In genomic region chr10:5666324-5667220, GRCh38 we compare ENCODE assay signal across 1 cellular context.
A peak's percentile ranks its signal among the peaks of the same experiment; 100 is the strongest.
TF ChIP-seq lines count a peak whose summit lies in the region.

ASB13 (minus strand) TSS chr10:5666595; CDS start chr10:5666551, 44 bp downstream.

TF ChIP-seq in HepG2, 621 proteins besides CTCF, POLR2A, EP300 and RAD21 (continued from another document and continues in another):
- TF ChIP-seq ZNF619 (CRISPR knock-in tag; IDR thresholded peaks at IDR 0.05) (no peak; the same call in 1 of the 2 replicates), KDM2A (CRISPR knock-in tag; IDR thresholded peaks at IDR 0.05; ENCODE audit: borderline replicate concordance, low read depth) (peak; percentile 39; the same call in 1 of the 2 replicates), CCAR2 (optimal IDR thresholded peaks at IDR 0.05; ENCODE audit: low read depth, low read length) (no peak), ZNF274 (CRISPR knock-in tag; IDR thresholded peaks at IDR 0.05) (no peak), NFKBIZ (CRISPR knock-in tag; IDR thresholded peaks at IDR 0.05) (no peak), MIER2 (CRISPR knock-in tag; IDR thresholded peaks at IDR 0.05) (no peak), ZNF891 (CRISPR knock-in tag; IDR thresholded peaks at IDR 0.05) (0 out of 2 replicates have a peak, but pooled peaks have one; percentile 69), POLR2AphosphoS5 (IDR thresholded peaks at IDR 0.05; ENCODE audit: low read depth, low read length) (no peak; the same call in 1 of the 2 replicates), RBAK (CRISPR knock-in tag; IDR thresholded peaks at IDR 0.05) (no peak), ZBTB38 (CRISPR knock-in tag; IDR thresholded peaks at IDR 0.05) (no peak; the same call in 1 of the 2 replicates), EHMT2 (IDR thresholded peaks at IDR 0.05; ENCODE audit: borderline replicate concordance, low read depth, low read length) (no peak), ZBTB49 (CRISPR knock-in tag; IDR thresholded peaks at IDR 0.05; ENCODE audit: borderline replicate concordance) (no peak), TFE3 (CRISPR knock-in tag; IDR thresholded peaks at IDR 0.05) (no peak; the same call in 1 of the 2 replicates), LCORL (IDR thresholded peaks at IDR 0.05) (no peak), LCORL (CRISPR knock-in tag; IDR thresholded peaks at IDR 0.05) (peak; percentile 23), DNMT3B (CRISPR knock-in tag; conservative IDR thresholded peaks at IDR 0.05) (no peak), SP2 (CRISPR knock-in tag; IDR thresholded peaks at IDR 0.05) (no peak), MTERF4 (CRISPR knock-in tag; IDR thresholded peaks at IDR 0.05) (no peak), SMC3 (IDR thresholded peaks at IDR 0.05; ENCODE audit: low read length) (no peak), ZNF10 (CRISPR knock-in tag; IDR thresholded peaks at IDR 0.05; ENCODE audit: borderline replicate concordance, low read depth) (no peak), ONECUT2 (CRISPR knock-in tag; IDR thresholded peaks at IDR 0.05) (0 out of 2 replicates have a peak, but pooled peaks have one; percentile 10), ZNF414 (CRISPR knock-in tag; IDR thresholded peaks at IDR 0.05) (0 out of 2 replicates have a peak, but pooled peaks have one; percentile 19), NCOR1 (IDR thresholded peaks at IDR 0.05; ENCODE audit: borderline replicate concordance, low read length) (peak; percentile 40; the same call in 1 of the 2 replicates), MLX (CRISPR knock-in tag; IDR thresholded peaks at IDR 0.05) (peak; percentile 92; the same call in 1 of the 2 replicates), ZNF17 (CRISPR knock-in tag; IDR thresholded peaks at IDR 0.05) (no peak), ZMYM3 (CRISPR knock-in tag; IDR thresholded peaks at IDR 0.05) (peak; percentile 58), PBX3 (CRISPR knock-in tag; IDR thresholded peaks at IDR 0.05; ENCODE audit: borderline replicate concordance) (no peak), RNF2 (conservative IDR thresholded peaks at IDR 0.05; ENCODE audit: low read depth) (no peak; the same call in 1 of the 2 replicates), ZFP41 (CRISPR knock-in tag; IDR thresholded peaks at IDR 0.05; ENCODE audit: borderline replicate concordance) (peak; percentile 78; the same call in 1 of the 2 replicates), LRRFIP1 (CRISPR knock-in tag; conservative IDR thresholded peaks at IDR 0.05) (no peak), ZNF761 (CRISPR knock-in tag; conservative IDR thresholded peaks at IDR 0.05) (no peak), RAD51 (IDR thresholded peaks at IDR 0.05; ENCODE audit: borderline replicate concordance) (no peak), IRF9 (CRISPR knock-in tag; IDR thresholded peaks at IDR 0.05; ENCODE audit: borderline replicate concordance) (no peak), ISL2 (CRISPR knock-in tag; IDR thresholded peaks at IDR 0.05) (no peak), ZNF570 (CRISPR knock-in tag; IDR thresholded peaks at IDR 0.05; ENCODE audit: borderline replicate concordance) (no peak), ZNF367 (CRISPR knock-in tag; IDR thresholded peaks at IDR 0.05; ENCODE audit: borderline replicate concordance) (no peak), CEBPB (IDR thresholded peaks at IDR 0.05; ENCODE audit: borderline replicate concordance, low read depth, low read length) (no peak), YEATS2 (CRISPR knock-in tag; IDR thresholded peaks at IDR 0.05; ENCODE audit: borderline replicate concordance) (peak; percentile 69; the same call in 1 of the 2 replicates), RARA (CRISPR knock-in tag; IDR thresholded peaks at IDR 0.05) (no peak; the same call in 1 of the 2 replicates), U2AF1 (optimal IDR thresholded peaks at IDR 0.05; ENCODE audit: low read depth, low read length) (no peak), HNRNPH1 (optimal IDR thresholded peaks at IDR 0.05; ENCODE audit: low read depth, low read length) (no peak), ZSCAN21 (CRISPR knock-in tag; IDR thresholded peaks at IDR 0.05; ENCODE audit: borderline replicate concordance) (no peak), ZNF629 (CRISPR knock-in tag; conservative IDR thresholded peaks at IDR 0.05) (no peak), SALL2 (CRISPR knock-in tag; IDR thresholded peaks at IDR 0.05) (peak; percentile 21; the same call in 1 of the 2 replicates), ZNF350 (CRISPR knock-in tag; IDR thresholded peaks at IDR 0.05; ENCODE audit: borderline replicate concordance, low read depth) (no peak; the same call in 1 of the 2 replicates), FOXO1 (CRISPR knock-in tag; IDR thresholded peaks at IDR 0.05) (peak; percentile 29; the same call in 1 of the 2 replicates), RORA (CRISPR knock-in tag; IDR thresholded peaks at IDR 0.05) (no peak), NR3C1 (CRISPR knock-in tag; IDR thresholded peaks at IDR 0.05) (no peak), HHEX (CRISPR knock-in tag; IDR thresholded peaks at IDR 0.05) (peak; percentile 28; the same call in 1 of the 2 replicates), ZSCAN30 (CRISPR knock-in tag; IDR thresholded peaks at IDR 0.05) (no peak), GZF1 (CRISPR knock-in tag; IDR thresholded peaks at IDR 0.05) (no peak), MXD1 (CRISPR knock-in tag; IDR thresholded peaks at IDR 0.05) (peak; percentile 61; the same call in 1 of the 2 replicates), ZNF234 (CRISPR knock-in tag; conservative IDR thresholded peaks at IDR 0.05) (0 out of 2 replicates have a peak, but pooled peaks have one; percentile 72), ZNF773 (CRISPR knock-in tag; IDR thresholded peaks at IDR 0.05; ENCODE audit: borderline replicate concordance) (no peak), ZSCAN29 (CRISPR knock-in tag; conservative IDR thresholded peaks at IDR 0.05) (no peak), MAFG (CRISPR knock-in tag; IDR thresholded peaks at IDR 0.05) (no peak), ZNF839 (CRISPR knock-in tag; IDR thresholded peaks at IDR 0.05; ENCODE audit: borderline replicate concordance) (no peak), TOE1 (CRISPR knock-in tag; IDR thresholded peaks at IDR 0.05) (no peak), ZSCAN5A (CRISPR knock-in tag; IDR thresholded peaks at IDR 0.05; ENCODE audit: borderline replicate concordance) (no peak), ZNF781 (CRISPR knock-in tag; IDR thresholded peaks at IDR 0.05; ENCODE audit: borderline replicate concordance, not compliant biosample characterization) (peak; percentile 37), THYN1 (CRISPR knock-in tag; IDR thresholded peaks at IDR 0.05; ENCODE audit: borderline replicate concordance, low read depth) (no peak), ZNF589 (CRISPR knock-in tag; conservative IDR thresholded peaks at IDR 0.05) (peak; percentile 69; the same call in 1 of the 2 replicates), SIX4 (CRISPR knock-in tag; IDR thresholded peaks at IDR 0.05) (no peak), ZNF615 (CRISPR knock-in tag; IDR thresholded peaks at IDR 0.05; ENCODE audit: borderline replicate concordance) (no peak), ZNF253 (CRISPR knock-in tag; IDR thresholded peaks at IDR 0.05; ENCODE audit: borderline replicate concordance) (no peak)
